19 cellular contexts compared by ENCODE assay signal in the genomic region with DNA sequence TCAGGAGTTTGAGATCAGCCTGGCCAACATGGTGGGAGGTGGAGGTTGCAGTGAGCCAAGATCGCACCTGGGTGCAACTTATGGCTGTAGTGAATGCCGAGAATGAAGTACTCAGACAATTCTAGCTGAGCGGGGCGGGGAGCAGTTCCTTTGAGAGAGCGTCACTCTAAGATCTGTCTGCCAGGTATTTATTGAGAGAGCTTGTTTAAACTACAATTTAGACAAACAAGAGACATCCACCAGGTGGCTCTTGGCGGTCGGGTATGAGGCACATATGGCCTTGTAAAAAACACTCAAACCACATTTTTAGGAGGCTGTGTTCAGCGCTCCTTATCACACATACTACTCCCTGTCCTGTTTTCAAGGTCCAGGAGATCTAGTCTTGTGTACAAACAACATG. TPM values are rescaled to one million over a fixed set of nuclear protein-coding genes. Genes with fewer than 3 reads are reported as not detected.
A peak's percentile ranks its signal among the peaks of the same experiment; 100 is the strongest.
DNase-seq lines count a peak whose midpoint lies in the region; ATAC-seq and TF ChIP-seq lines count a peak whose summit lies in the region.
"Had no signal": no experiment of that assay in that cellular context is flagged by ENCODE, and none has a peak within 500 bp of the region (broad histone marks: within the 10 kb centered on the region; RNA-seq: fewer than 3 reads in every experiment).

No MANE protein-coding gene starts in this region.

- intact Hi-C loops in colonic mucosa (cut with DNase I): loop anchor here (10.0 kb wide), 1 partner anchor 162 kb away; a partner anchor contains a TSS
- intact Hi-C loops in upper lobe of right lung (cut with DNase I): no loop called here
- intact Hi-C loops in tibial artery (cut with DNase I; ENCODE audit: low total_unique reads): no loop called here

- no peaks in the 10 kb centered on the region for H3K36me3 ChIP-seq in colonic mucosa
- H3K36me3 ChIP-seq in upper lobe of right lung: no peaks in the 10 kb centered on the region
- no peaks in the 10 kb centered on the region for H3K36me3 ChIP-seq in tibial artery
- H3K36me3 ChIP-seq: thoracic aorta had no signal

- H3K9ac ChIP-seq in colonic mucosa (ENCODE audit: low read depth in 2 of 2, low read length in 2 of 2): no peak overlapping the region

- H3K27me3 ChIP-seq in colonic mucosa (no peaks in the 10 kb centered on the region), upper lobe of right lung (no peaks in the 10 kb centered on the region), tibial artery (no peaks in the 10 kb centered on the region)
- H3K27me3 ChIP-seq: body of pancreas had no signal

- peak; percentile 46 for ATAC-seq in upper lobe of right lung
- ATAC-seq: activated CD4-positive, alpha-beta T cell treated with anti-CD3 and anti-CD28 coated beads for 36 hours; activated T-helper 17 cell treated with anti-CD3 and anti-CD28 coated beads, Interleukin-2, amount 50 U/mL, for 72 hours; body of pancreas; stimulated activated naive B cell treated with anti-CD40 and anti-IgM and Interleukin-4, amounts not matched to agents 10 μg/mL and 1 μg/mL and 100 μg/mL, for 72 hours had no signal

- DNase-seq in NCI-H510A treated with DMSO at 0.1 percent for 48 hours (lab: John Stamatoyannopoulos, UW) (peak; percentile 49), NCI-H510A (lab: John Stamatoyannopoulos, UW) (no peak), NCI-H345 treated with DMSO at 0.1 percent for 48 hours (lab: John Stamatoyannopoulos, UW; ENCODE audit: unreplicated experiment) (peak; percentile 61), colonic mucosa (peak; percentile 65), upper lobe of right lung (no peak), T-helper 2 cell (no peak), tibial artery (no peak), activated gamma-delta T cell (lab: John Stamatoyannopoulos, UW) (no peak)
- DNase-seq: activated CD4-positive, alpha-beta T cell treated with anti-CD3 and anti-CD28 coated beads for 36 hours; activated naive CD8-positive, alpha-beta T cell treated with anti-CD3 and anti-CD28 coated beads, Interleukin-2, amount 10 ng/mL, durations not matched to agents 7 days and 5 days; DND-41; glutamatergic neuron; NCI-H1048; NCI-H446 treated with DMSO at 0.1 percent for 48 hours; stimulated activated naive B cell treated with anti-CD40 and anti-IgM and Interleukin-4, amounts not matched to agents 10 μg/mL and 1 μg/mL and 100 μg/mL, for 72 hours had no signal

- no peak overlapping the region for H3K4me3 ChIP-seq in colonic mucosa
- H3K4me3 ChIP-seq in upper lobe of right lung: no peak overlapping the region
- H3K4me3 ChIP-seq in tibial artery: no peak overlapping the region
- H3K4me3 ChIP-seq: body of pancreas, thoracic aorta had no signal

- no peaks in the 10 kb centered on the region for H3K9me3 ChIP-seq in colonic mucosa
- no peaks in the 10 kb centered on the region for H3K9me3 ChIP-seq in upper lobe of right lung
- no peaks in the 10 kb centered on the region for H3K9me3 ChIP-seq in tibial artery
- H3K9me3 ChIP-seq: body of pancreas, thoracic aorta had no signal

- no peak overlapping the region for H3K27ac ChIP-seq in colonic mucosa
- no peak overlapping the region for H3K27ac ChIP-seq in upper lobe of right lung
- no peak overlapping the region for H3K27ac ChIP-seq in tibial artery
- H3K27ac ChIP-seq: body of pancreas, thoracic aorta had no signal

- H3K4me1 ChIP-seq in colonic mucosa (no peaks in the 10 kb centered on the region), upper lobe of right lung (no peaks in the 10 kb centered on the region), tibial artery (no peaks in the 10 kb centered on the region)
- H3K4me1 ChIP-seq: body of pancreas had no signal

- no peak for TF ChIP-seq CTCF in colonic mucosa (IDR thresholded peaks at IDR 0.05)
- TF ChIP-seq CTCF in upper lobe of right lung (IDR thresholded peaks at IDR 0.05): no peak
- TF ChIP-seq CTCF in tibial artery (IDR thresholded peaks at IDR 0.05): no peak

RNA-seq across cellular contexts. Expression of a gene that starts 40.6 kb away (rescaled TPM):
- total RNA-seq in colonic mucosa: 100 to 1,000 TPM; 494 to 519 TPM
- total RNA-seq in upper lobe of right lung: 128 TPM
- total RNA-seq: fibroblast of lung had no signal

RNA-seq across cellular contexts. Expression of a gene that starts 51.4 kb away (rescaled TPM):
- total RNA-seq in colonic mucosa (1 to 10 TPM; 3.6 to 3.9 TPM), upper lobe of right lung (9.6 TPM)
- total RNA-seq: fibroblast of lung, thoracic aorta had no signal

Comparison
In these comparisons a context has a peak if more than half of its experiments do, and no peak if none do; other contexts are left out.
1. DNase-seq: peak in NCI-H510A treated with DMSO at 0.1 percent for 48 hours (single experiment), NCI-H345 treated with DMSO at 0.1 percent for 48 hours (single experiment) and colonic mucosa (single experiment); none in NCI-H510A (single experiment), upper lobe of right lung (single experiment), T-helper 2 cell (0 of 5), tibial artery (0 of 2) and activated gamma-delta T cell (single experiment).